ENCODE assay signal across 24 cellular contexts in genomic region chr21:36464590-36464989, GRCh38. TPM values are rescaled to one million over a fixed set of nuclear protein-coding genes. Genes with fewer than 3 reads are reported as not detected.
"Had no signal": no experiment of that assay in that cellular context is flagged by ENCODE, and none has a peak within 500 bp of the region (broad histone marks: within the 10 kb centered on the region; RNA-seq: fewer than 3 reads in every experiment).

No MANE protein-coding gene starts in this region.

- DNase-seq: activated CD4-positive, alpha-beta T cell treated with anti-CD3 and anti-CD28 coated beads for 1 hour; activated CD4-positive, alpha-beta T cell treated with anti-CD3 and anti-CD28 coated beads, Interleukin-2, amount 10 ng/mL, durations not matched to agents 24 days and 14 days; activated CD4-positive, alpha-beta T cell treated with anti-CD3 and anti-CD28 coated beads, Interleukin-2, amount 50 U/mL, for 48 hours; activated CD8-positive, alpha-beta memory T cell treated with anti-CD3 and anti-CD28 coated beads, Interleukin-2, amount 10 ng/mL, durations not matched to agents 7 days and 5 days; activated gamma-delta T cell; activated naive CD4-positive, alpha-beta T cell treated with anti-CD3 and anti-CD28 coated beads for 36 hours; activated T-cell treated with anti-CD3 and anti-CD28 coated beads, Interleukin-2, amount 50 U/mL, for 4 hours; amygdala; NCI-H1092; NCI-H1417 treated with DMSO at 0.1 percent for 48 hours; NCI-H1694 treated with DMSO at 0.1 percent for 48 hours; NCI-H2029 treated with DMSO at 0.1 percent for 48 hours; NCI-H446; NCI-H524; SIG-M5; T-helper 17 cell; T-helper 9 cell had no signal

- H3K4me3 Mint-ChIP-seq: activated CD4-positive, alpha-beta T cell treated with anti-CD3 and anti-CD28 coated beads, Interleukin-2, amount 10 ng/mL, durations not matched to agents 24 days and 14 days; activated CD8-positive, alpha-beta memory T cell treated with anti-CD3 and anti-CD28 coated beads, Interleukin-2, amount 10 ng/mL, durations not matched to agents 7 days and 5 days; activated naive CD4-positive, alpha-beta T cell treated with anti-CD3 and anti-CD28 coated beads for 36 hours; activated naive CD8-positive, alpha-beta T cell; activated T-cell treated with anti-CD3 and anti-CD28 coated beads, Interleukin-2, amount 50 U/mL, for 4 hours; brain; central memory CD8-positive, alpha-beta T cell; T-helper 17 cell; WTC11 had no signal

- H3K4me1 Mint-ChIP-seq: activated CD8-positive, alpha-beta memory T cell treated with anti-CD3 and anti-CD28 coated beads, Interleukin-2, amount 10 ng/mL, durations not matched to agents 7 days and 5 days; brain; central memory CD8-positive, alpha-beta T cell had no signal

- H3K27ac Mint-ChIP-seq: activated CD4-positive, alpha-beta T cell treated with anti-CD3 and anti-CD28 coated beads, Interleukin-2, amount 10 ng/mL, durations not matched to agents 24 days and 14 days; activated CD8-positive, alpha-beta memory T cell treated with anti-CD3 and anti-CD28 coated beads, Interleukin-2, amount 10 ng/mL, durations not matched to agents 7 days and 5 days; activated naive CD4-positive, alpha-beta T cell treated with anti-CD3 and anti-CD28 coated beads for 36 hours; activated naive CD8-positive, alpha-beta T cell; brain; T-helper 17 cell; WTC11 had no signal

- ATAC-seq: activated CD8-positive, alpha-beta memory T cell treated with anti-CD3 and anti-CD28 coated beads, Interleukin-2, amount 10 ng/mL, durations not matched to agents 7 days and 5 days; activated T-cell treated with anti-CD3 and anti-CD28 coated beads, Interleukin-2, amount 50 U/mL, for 4 hours; T-helper 17 cell; WTC11 had no signal

- H3K27me3 Mint-ChIP-seq: activated CD4-positive, alpha-beta T cell treated with anti-CD3 and anti-CD28 coated beads, Interleukin-2, amount 10 ng/mL, durations not matched to agents 24 days and 14 days; activated naive CD8-positive, alpha-beta T cell had no signal

- H3K36me3 Mint-ChIP-seq: activated CD8-positive, alpha-beta memory T cell treated with anti-CD3 and anti-CD28 coated beads, Interleukin-2, amount 10 ng/mL, durations not matched to agents 7 days and 5 days; activated naive CD8-positive, alpha-beta T cell; brain; WTC11 had no signal

- H3K9me3 Mint-ChIP-seq: activated CD4-positive, alpha-beta T cell treated with anti-CD3 and anti-CD28 coated beads, Interleukin-2, amount 10 ng/mL, durations not matched to agents 24 days and 14 days; activated naive CD4-positive, alpha-beta T cell treated with anti-CD3 and anti-CD28 coated beads for 36 hours; activated T-cell treated with anti-CD3 and anti-CD28 coated beads, Interleukin-2, amount 50 U/mL, for 4 hours; brain; central memory CD8-positive, alpha-beta T cell; WTC11 had no signal

RNA-seq across cellular contexts. Expression of gene CLDN14, which starts 15.3 kb away (rescaled TPM):
- total RNA-seq: activated CD4-positive, alpha-beta T cell treated with anti-CD3 and anti-CD28 coated beads, Interleukin-2, amount 10 ng/mL, durations not matched to agents 24 days and 14 days; activated CD8-positive, alpha-beta memory T cell treated with anti-CD3 and anti-CD28 coated beads, Interleukin-2, amount 10 ng/mL, durations not matched to agents 7 days and 5 days; activated naive CD4-positive, alpha-beta T cell treated with anti-CD3 and anti-CD28 coated beads for 36 hours; activated T-cell treated with anti-CD3 and anti-CD28 coated beads, Interleukin-2, amount 50 U/mL, for 4 hours; astrocyte; MCF 10A; RPMI7951; T-helper 17 cell; WTC11 had no signal
